8 cellular contexts compared by ENCODE assay signal in the genomic region with DNA sequence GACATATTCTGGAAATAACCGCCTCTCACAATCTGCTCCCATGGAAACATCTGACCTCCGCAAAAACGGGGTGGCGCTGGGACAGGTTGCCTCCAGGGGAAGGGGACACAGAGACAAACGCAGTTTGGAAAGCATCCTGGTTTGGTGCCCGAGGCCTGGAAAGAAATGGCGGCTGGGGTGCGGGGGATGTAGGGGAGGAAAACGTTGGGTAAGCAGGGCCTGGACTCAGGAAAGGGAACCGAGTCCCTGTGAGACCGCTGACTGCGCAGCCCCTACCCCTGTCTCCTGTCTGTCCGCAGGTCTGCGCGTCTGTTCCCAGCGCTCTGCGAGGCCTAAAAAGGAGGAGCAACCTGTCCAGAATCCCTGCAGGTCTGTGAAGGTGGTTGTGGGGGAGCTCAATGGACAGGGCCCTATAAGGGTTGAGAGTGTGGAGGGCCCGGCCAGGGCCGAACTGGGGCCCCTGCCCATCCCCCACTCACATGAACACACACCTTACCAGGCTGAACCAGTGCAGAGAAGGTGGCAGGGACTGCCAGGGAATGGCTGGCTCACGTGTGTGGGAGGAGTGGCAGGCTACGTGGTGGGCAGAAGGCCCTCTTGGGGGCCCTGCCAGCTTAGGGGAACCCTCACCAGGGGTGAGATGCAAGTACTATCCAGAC. TPM values are rescaled to one million over a fixed set of nuclear protein-coding genes. Genes with fewer than 3 reads are reported as not detected.
DNase-seq lines count a peak whose midpoint lies in the region; ATAC-seq and TF ChIP-seq lines count a peak whose summit lies in the region.

No MANE protein-coding gene starts in this region.

- POLR2A ChIA-PET in MCF 10A (lab: Yijun Ruan, JAX): interaction anchor here (0.6 kb wide), 1 partner anchor 76 kb away, joined by 3 read pairs; no protein-coding TSS in a partner anchor

- intact Hi-C loops in MCF 10A (cut with micrococcal nuclease) (no loop called here), left lung (cut with DNase I) (no loop called here), tibial artery (cut with DNase I; ENCODE audit: low total_unique reads) (no loop called here)

- H3K9me3 ChIP-seq in left lung (no peaks in the 10 kb centered on the region), tibial artery (no peaks in the 10 kb centered on the region)

- H3K27ac ChIP-seq in left lung: peak overlapping the region; percentile 74 to 78
- peak overlapping the region; percentile 93 to 95 for H3K27ac ChIP-seq in tibial artery

- H3K36me3 Mint-ChIP-seq in activated naive CD4-positive, alpha-beta T cell treated with anti-CD3 and anti-CD28 coated beads, Interleukin-2, amount 10 ng/mL, durations not matched to agents 7 days and 5 days: no peaks in the 10 kb centered on the region
- no peaks in the 10 kb centered on the region for H3K36me3 Mint-ChIP-seq in MCF 10A (ENCODE audit: insufficient read depth, unreplicated experiment)

- peaks cover 19% of the 10 kb centered on the region for H3K27me3 Mint-ChIP-seq in activated naive CD4-positive, alpha-beta T cell treated with anti-CD3 and anti-CD28 coated beads, Interleukin-2, amount 10 ng/mL, durations not matched to agents 7 days and 5 days
- peaks cover 73% of the 10 kb centered on the region for H3K27me3 Mint-ChIP-seq in MCF 10A (ENCODE audit: insufficient read depth, unreplicated experiment)

- BruUV-seq in MCF 10A (replicated peaks; lab: Mats Ljungman, UMichigan): no TSS peak

- no peak for DNase-seq in activated naive CD4-positive, alpha-beta T cell treated with anti-CD3 and anti-CD28 coated beads, Interleukin-2, amount 10 ng/mL, durations not matched to agents 7 days and 5 days
- no peak for DNase-seq in activated naive CD4-positive, alpha-beta T cell (lab: John Stamatoyannopoulos, UW)
- DNase-seq in MCF 10A (ENCODE audit: unreplicated experiment) (no peak), left lung (peak in 1 of 2 donors; percentile 59), tibial artery (peak in 1 of 2 donors; percentile 65), DMS153 treated with DMSO at 0.1 percent for 48 hours (lab: John Stamatoyannopoulos, UW; ENCODE audit: unreplicated experiment) (no peak), AG08395 (ENCODE audit: low spot score) (no peak)

- peak overlapping the region; percentile 42 to 53 for H3K4me3 ChIP-seq in left lung
- peak overlapping the region; percentile 74 to 84 for H3K4me3 ChIP-seq in tibial artery

- peak overlapping the region; percentile 72 for H3K4me3 Mint-ChIP-seq in activated naive CD4-positive, alpha-beta T cell treated with anti-CD3 and anti-CD28 coated beads, Interleukin-2, amount 10 ng/mL, durations not matched to agents 7 days and 5 days
- peak overlapping the region; percentile 81 for H3K4me3 Mint-ChIP-seq in MCF 10A (ENCODE audit: unreplicated experiment)

- TF ChIP-seq CTCF in MCF 10A (IDR thresholded peaks at IDR 0.05; ENCODE audit: unreplicated experiment): no peak
- TF ChIP-seq CTCF in left lung (IDR thresholded peaks at IDR 0.05): no peak
- TF ChIP-seq CTCF in tibial artery (IDR thresholded peaks at IDR 0.05): no peak

- H3K36me3 ChIP-seq in left lung: no peaks in the 10 kb centered on the region
- no peaks in the 10 kb centered on the region for H3K36me3 ChIP-seq in tibial artery

- H3K4me1 Mint-ChIP-seq in activated naive CD4-positive, alpha-beta T cell treated with anti-CD3 and anti-CD28 coated beads, Interleukin-2, amount 10 ng/mL, durations not matched to agents 7 days and 5 days: peaks cover 7% of the 10 kb centered on the region
- peaks cover 14% of the 10 kb centered on the region for H3K4me1 Mint-ChIP-seq in MCF 10A (ENCODE audit: insufficient read depth, unreplicated experiment)

- no peaks in the 10 kb centered on the region for H3K9me3 Mint-ChIP-seq in activated naive CD4-positive, alpha-beta T cell treated with anti-CD3 and anti-CD28 coated beads, Interleukin-2, amount 10 ng/mL, durations not matched to agents 7 days and 5 days
- H3K9me3 Mint-ChIP-seq in MCF 10A (ENCODE audit: unreplicated experiment): no peaks in the 10 kb centered on the region

- peaks cover 0 to 5% of the 10 kb centered on the region in 2 donors for H3K27me3 ChIP-seq in left lung
- H3K27me3 ChIP-seq in tibial artery: no peaks in the 10 kb centered on the region

- CTCF ChIA-PET in activated naive CD4-positive, alpha-beta T cell treated with anti-CD3 and anti-CD28 coated beads, Interleukin-2, amount 10 ng/mL, durations not matched to agents 7 days and 5 days (lab: Charles Lee): no interaction called here
- CTCF ChIA-PET in MCF 10A (lab: Yijun Ruan, JAX): no interaction called here

- no peak overlapping the region for H3K27ac Mint-ChIP-seq in activated naive CD4-positive, alpha-beta T cell treated with anti-CD3 and anti-CD28 coated beads, Interleukin-2, amount 10 ng/mL, durations not matched to agents 7 days and 5 days
- H3K27ac Mint-ChIP-seq in MCF 10A (ENCODE audit: low read depth, unreplicated experiment): peak overlapping the region; percentile 87

- H3K4me1 ChIP-seq in left lung (no peaks in the 10 kb centered on the region), tibial artery (peaks cover 0 to 11% (median 0%) of the 10 kb centered on the region in 4 donors)

- peak; percentile 34 for ATAC-seq in HG03442 (IDR thresholded peaks at IDR 0.05; ENCODE audit: unreplicated experiment)
- peak; percentile 54 for ATAC-seq in left lung

RNA-seq across cellular contexts. Expression of a gene that starts 0.7 kb away (rescaled TPM):
- total RNA-seq in MCF 10A (2022): 15.1 and 18.9 TPM in 2 replicates
- total RNA-seq in left lung: 10 to 100 TPM; 20.8 to 21.3 TPM

RNA-seq across cellular contexts. Expression of a gene that starts 20.3 kb away (rescaled TPM):
- total RNA-seq in MCF 10A (2022): 5.7 and 8.1 TPM in 2 replicates
- total RNA-seq in left lung: 10 to 100 TPM; 27.3 to 29.5 TPM

RNA-seq across cellular contexts. Expression of a gene that starts 23.1 kb away (rescaled TPM):
- total RNA-seq in MCF 10A (2022): 63.7 and 64.4 TPM in 2 replicates
- total RNA-seq in left lung: 10 to 100 TPM; 67.5 to 77.2 TPM
